In genomic region chr19:48102870-48103751, GRCh38 we compare ENCODE assay signal across 9 cellular contexts. TPM values are rescaled to one million over a fixed set of nuclear protein-coding genes. Genes with fewer than 3 reads are reported as not detected.
DNase-seq lines count a peak whose midpoint lies in the region; ATAC-seq lines count a peak whose summit lies in the region.
"Had no signal": no experiment of that assay in that cellular context is flagged by ENCODE, and none has a peak within 500 bp of the region (broad histone marks: within the 10 kb centered on the region; RNA-seq: fewer than 3 reads in every experiment).

No MANE protein-coding gene starts in this region.

- ATAC-seq in HG03342 (IDR thresholded peaks at IDR 0.05; ENCODE audit: unreplicated experiment) = no peak
- no peak for ATAC-seq in HG03439 (IDR thresholded peaks at IDR 0.05; ENCODE audit: unreplicated experiment)

- DNase-seq in NCI-H1436 (lab: John Stamatoyannopoulos, UW) (peak; percentile 13), NCI-H1436 treated with DMSO at 0.1 percent for 48 hours (lab: John Stamatoyannopoulos, UW) (no peak), LHCN-M2 (ENCODE audit: low read depth) (peak; percentile 40), T-helper 1 cell (peak in 3 of 5 donors; percentile 8 to 38 (median 32)), epithelial cell of prostate (ENCODE audit: low read depth, low spot score) (peak; percentile 49), renal cortical epithelial cell (ENCODE audit: low read depth) (peak; percentile 8)

- H3K27ac ChIP-seq in epithelial cell of prostate = no peak overlapping the region

RNA-seq across cellular contexts. Expression of gene PLA2G4C, which starts 7.5 kb away (rescaled TPM):
- 4.0 and 5.5 TPM in 2 replicates for total RNA-seq in LHCN-M2 (2014; rRNA removed)
- 7.6 TPM for polyA plus RNA-seq in LHCN-M2 (2012)
- 9.4 and 11.3 TPM in 2 replicates for total RNA-seq in renal cortical epithelial cell
- polyA plus RNA-seq: CD8-positive, alpha-beta memory T cell had no signal

RNA-seq across cellular contexts. Expression of gene CABP5, which starts 59.2 kb away (rescaled TPM):
- total RNA-seq in LHCN-M2 (2014; rRNA removed) = not detected in 2 replicates
- not detected for polyA plus RNA-seq in LHCN-M2 (2012)
- total RNA-seq in renal cortical epithelial cell = not detected in 2 replicates
- total RNA-seq: CD8-positive, alpha-beta memory T cell had no signal
- polyA plus RNA-seq: CD8-positive, alpha-beta memory T cell had no signal
